23 cellular contexts compared by ENCODE assay signal in genomic region chr22:29755889-29756288, GRCh38. TPM values are rescaled to one million over a fixed set of nuclear protein-coding genes. Genes with fewer than 3 reads are reported as not detected.
DNase-seq lines count a peak whose midpoint lies in the region; ATAC-seq lines count a peak whose summit lies in the region.
"Had no signal": no experiment of that assay in that cellular context is flagged by ENCODE, and none has a peak within 500 bp of the region (broad histone marks: within the 10 kb centered on the region; RNA-seq: fewer than 3 reads in every experiment).

No MANE protein-coding gene starts in this region.

- H3K27ac ChIP-seq in skeletal muscle tissue (ENCODE audit: low read depth, low read length), result peak overlapping the region; percentile 48
- H3K27ac ChIP-seq: GM23248, HL-60, SJCRH30 had no signal

- DNase-seq in Right ventricle myocardium superior (no peak), left cardiac atrium (no peak), NCI-H69 (lab: John Stamatoyannopoulos, UW) (peak; percentile 94), left lobe of liver (ENCODE audit: low spot score) (no peak), NCI-H82 (lab: John Stamatoyannopoulos, UW) (no peak)
- DNase-seq in activated CD4-positive, alpha-beta T cell treated with anti-CD3 and anti-CD28 coated beads for 4 hours, result no peak
- DNase-seq: 8988T; Calu3; CD8-positive, alpha-beta T cell; DMS153; KBM-7; MM.1S; NCI-H1048; NCI-H1436 treated with DMSO at 0.1 percent for 48 hours; NCI-H2029 treated with DMSO at 0.1 percent for 48 hours; NCI-H446; NCI-H526; SJCRH30 had no signal

- ATAC-seq in Right ventricle myocardium superior (ENCODE audit: poor library complexity) (peak; percentile 62), left cardiac atrium (no peak), left lobe of liver (peak; percentile 33)
- ATAC-seq: CD8-positive, alpha-beta T cell had no signal

- H3K4me3 ChIP-seq in skeletal muscle tissue (ENCODE audit: low read length in 3 of 3), result peak overlapping the region in 2 of 3 donors; percentile 18 to 52
- H3K4me3 ChIP-seq: GM23248, HAP-1, SJCRH30 had no signal

- intact Hi-C loops in Right ventricle myocardium superior (cut with DNase I), result no loop called here
- intact Hi-C loops in left cardiac atrium (cut with DNase I), result no loop called here

- peaks cover 30 to 54% (median 37%) of the 10 kb centered on the region in 3 donors for H3K4me1 ChIP-seq in skeletal muscle tissue (ENCODE audit: control insufficient read depth in 3 of 3, insufficient read depth in 3 of 3, low read length in 3 of 3)
- H3K4me1 ChIP-seq: SJCRH30 had no signal

- peaks cover 5 to 9% (median 9%) of the 10 kb centered on the region in 3 donors for H3K36me3 ChIP-seq in skeletal muscle tissue (ENCODE audit: control insufficient read depth in 3 of 3, insufficient read depth in 3 of 3, low read length in 3 of 3)
- H3K36me3 ChIP-seq: HAP-1, SJCRH30 had no signal

- H3K9me3 ChIP-seq in skeletal muscle tissue (ENCODE audit: control insufficient read depth in 3 of 3, low read length in 3 of 3), result no peaks in the 10 kb centered on the region
- H3K9me3 ChIP-seq: HAP-1, SJCRH30 had no signal

- H3K27me3 ChIP-seq in skeletal muscle tissue (ENCODE audit: control insufficient read depth in 3 of 3, insufficient read depth in 3 of 3, low read length in 3 of 3), result no peaks in the 10 kb centered on the region
- H3K27me3 ChIP-seq: SJCRH30 had no signal

- peak overlapping the region in 2 of 3 donors; percentile 29 to 60 for H3K9ac ChIP-seq in skeletal muscle tissue (ENCODE audit: low read depth in 1 of 3, low read length in 3 of 3)
- H3K9ac ChIP-seq: GM23248 had no signal

RNA-seq across cellular contexts. Expression of gene ZMAT5, which starts 10.9 kb away (rescaled TPM):
- total RNA-seq in Right ventricle myocardium superior, result 20.3 TPM
- total RNA-seq in left cardiac atrium, result 10 to 100 TPM; 15.2 to 21.1 TPM
- total RNA-seq in left lobe of liver, result 11.1 TPM
- 18.8 TPM for total RNA-seq in skeletal muscle tissue

RNA-seq across cellular contexts. Expression of gene UQCR10, which starts 11.3 kb away (rescaled TPM):
- total RNA-seq in Right ventricle myocardium superior (381 TPM), left cardiac atrium (100 to 1,000 TPM; 229 to 266 TPM), left lobe of liver (65.5 TPM), skeletal muscle tissue (57.9 TPM)

RNA-seq across cellular contexts. Expression of gene CABP7, which starts 36.1 kb away (rescaled TPM):
- not detected for total RNA-seq in Right ventricle myocardium superior
- not detected for total RNA-seq in left cardiac atrium
- not detected for total RNA-seq in left lobe of liver
- total RNA-seq in skeletal muscle tissue, result not detected
- total RNA-seq: Calu3, GM23248, HT-29 had no signal

Comparison
In these comparisons a context has a peak if more than half of its experiments do, and no peak if none do; other contexts are left out.
1. ATAC-seq: peak in Right ventricle myocardium superior (single experiment) and left lobe of liver (single experiment); none in left cardiac atrium (0 of 2).